8 cellular contexts compared by ENCODE assay signal in genomic region chr18:9913526-9914333, GRCh38. TPM values are rescaled to one million over a fixed set of nuclear protein-coding genes. Genes with fewer than 3 reads are reported as not detected.
DNase-seq lines count a peak whose midpoint lies in the region; ATAC-seq and TF ChIP-seq lines count a peak whose summit lies in the region.

A gene with protein sequence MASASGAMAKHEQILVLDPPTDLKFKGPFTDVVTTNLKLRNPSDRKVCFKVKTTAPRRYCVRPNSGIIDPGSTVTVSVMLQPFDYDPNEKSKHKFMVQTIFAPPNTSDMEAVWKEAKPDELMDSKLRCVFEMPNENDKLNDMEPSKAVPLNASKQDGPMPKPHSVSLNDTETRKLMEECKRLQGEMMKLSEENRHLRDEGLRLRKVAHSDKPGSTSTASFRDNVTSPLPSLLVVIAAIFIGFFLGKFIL (plus strand): TSS chr18:9914016. CDS start chr18:9914257, 241 bp downstream.

- peak within 1 kb of the TSS; percentile 90 for H4K8ac ChIP-seq in trophoblast cell (ENCODE audit: low read depth, low read length)

- CTCF ChIA-PET in T-cell (lab: Charles Lee) = interaction anchor here in 1 of 2 donors (1.1 kb wide), 1 partner anchor 37 kb away, joined by 4 read pairs; no protein-coding TSS in a partner anchor

- peaks cover 26 to 31% (median 27%) of the 10 kb centered on the region in 3 donors for H3K4me1 Mint-ChIP-seq in T-cell

- peak within 1 kb of the TSS; percentile 100 for H2AK5ac ChIP-seq in trophoblast cell (ENCODE audit: low read length)

- H2BK12ac ChIP-seq in trophoblast cell (ENCODE audit: low read length) = peak within 1 kb of the TSS; percentile 50

- peak; percentile 29 to 98 for TF ChIP-seq EP300 in tibial nerve (IDR thresholded peaks at IDR 0.05)

- peak within 1 kb of the TSS; percentile 91 for H3K9ac ChIP-seq in trophoblast cell (ENCODE audit: low read length)

- intact Hi-C loops in cardiac septum (cut with DNase I) = loop anchor here (2.0 to 10.0 kb wide), 3 partner anchors 36 to 299 kb away; partner anchors contain the start of genes PPP4R1 and RAB31

- H3K14ac ChIP-seq in trophoblast cell (ENCODE audit: low read length) = peak within 1 kb of the TSS; percentile 100

- H3K4ac ChIP-seq in trophoblast cell (ENCODE audit: low read depth, low read length) = peak within 1 kb of the TSS; percentile 100

- TF ChIP-seq POLR2A in tibial nerve (IDR thresholded peaks at IDR 0.05) = peak; percentile 96 to 98

- peaks cover 17% of the 10 kb centered on the region for H3K79me2 ChIP-seq in trophoblast cell (ENCODE audit: control insufficient read depth, insufficient read depth, low read length, poor library complexity)

- ATAC-seq in HG02870 (IDR thresholded peaks at IDR 0.05; ENCODE audit: unreplicated experiment) (peak; percentile 80), T-cell (replicated peaks in 1 of 4) (peak; percentile 84 to 89 (median 84))

- H3K36me3 ChIP-seq in trophoblast cell (ENCODE audit: control insufficient read depth in 1 of 2, insufficient read depth in 2 of 2, low read length in 2 of 2) (no peaks in the 10 kb centered on the region), tibial nerve (no peaks in the 10 kb centered on the region)

- H3K4me2 ChIP-seq in trophoblast cell (ENCODE audit: low read length) = peak within 1 kb of the TSS; percentile 64

- no peaks in the 10 kb centered on the region for H3K9me3 ChIP-seq in trophoblast cell (ENCODE audit: insufficient read depth, low read depth, low read length)
- H3K9me3 ChIP-seq in tibial nerve = no peaks in the 10 kb centered on the region

- peak within 1 kb of the TSS; percentile 92 to 99 for H3K27ac Mint-ChIP-seq in T-cell

- peak within 1 kb of the TSS; percentile 89 for H2AFZ ChIP-seq in trophoblast cell (ENCODE audit: insufficient read depth, low read length, poor library complexity)

- peak within 1 kb of the TSS; percentile 98 for H4K91ac ChIP-seq in trophoblast cell (ENCODE audit: low read depth, low read length)

- POLR2A ChIA-PET in T-cell (lab: Charles Lee) = interaction anchor here in 1 of 2 donors (0.5 to 0.7 kb wide), 4 partner anchors 14 to 1218 kb away, joined by 3 to 4 read pairs (median 3); no protein-coding TSS in a partner anchor

- no peak within 1 kb of the TSS for H3K23ac ChIP-seq in trophoblast cell (ENCODE audit: low read length)

- peak within 1 kb of the TSS; percentile 95 for H2BK120ac ChIP-seq in trophoblast cell (ENCODE audit: insufficient read depth, low read length, poor library complexity)

- peak within 1 kb of the TSS; percentile 99 for H3K27ac ChIP-seq in adipose tissue (ENCODE audit: low read depth, low read length)
- H3K27ac ChIP-seq in trophoblast cell (ENCODE audit: low read depth, low read length) = peak within 1 kb of the TSS; percentile 90
- peak within 1 kb of the TSS; percentile 97 to 100 (median 100) for H3K27ac ChIP-seq in tibial nerve

- H3K18ac ChIP-seq in trophoblast cell (ENCODE audit: low read length) = peak within 1 kb of the TSS; percentile 94

- H3K36me3 Mint-ChIP-seq in T-cell = no peaks in the 10 kb centered on the region

- peak within 1 kb of the TSS; percentile 86 for H4K12ac ChIP-seq in trophoblast cell (ENCODE audit: low read depth, low read length)

- H2BK5ac ChIP-seq in trophoblast cell (ENCODE audit: low read depth, low read length, poor library complexity) = peak within 1 kb of the TSS; percentile 95

- DNase-seq in GM13977 (ENCODE audit: low spot score) (peak; percentile 97), NCI-H146 (lab: John Stamatoyannopoulos, UW) (peak; percentile 99), T-cell (peak; percentile 87 to 96 (median 92)), cardiac septum (ENCODE audit: low spot score) (peak; percentile 98), trophoblast cell (peak; percentile 98 to 99), tibial nerve (ENCODE audit: low spot score in 2 of 2) (peak; percentile 87 to 88)

- H3K27me3 Mint-ChIP-seq in T-cell = peaks cover 0 to 6% of the 10 kb centered on the region in 2 donors

- TF ChIP-seq CTCF in GM13977 (IDR thresholded peaks at IDR 0.05; ENCODE audit: extremely low read depth, insufficient read depth, missing control alignments) (no peak), tibial nerve (IDR thresholded peaks at IDR 0.05) (peak in 1 of 5 experiments; percentile 42)

- 0% methylated on average over 69 to 87 of the region's 87 CpGs for WGBS in adipose tissue, 3 donors
- no CpG with 5 or more reads among the region's 87 CpGs for WGBS in trophoblast cell (ENCODE audit: extremely low coverage, insufficient coverage, insufficient read length)
- WGBS in tibial nerve, 2 donors = 0 to 1% methylated on average over 32 to 36 of the region's 87 CpGs

- H3K4me3 ChIP-seq in trophoblast cell (ENCODE audit: low read depth, low read length) (peak within 1 kb of the TSS; percentile 96), tibial nerve (peak within 1 kb of the TSS; percentile 89 to 98 (median 98))

- peaks cover 14% of the 10 kb centered on the region for H3K79me1 ChIP-seq in trophoblast cell (ENCODE audit: low read length)

- no peaks in the 10 kb centered on the region for H3K27me3 ChIP-seq in trophoblast cell (ENCODE audit: insufficient read depth, low read length)
- H3K27me3 ChIP-seq in tibial nerve = no peaks in the 10 kb centered on the region

- no peaks in the 10 kb centered on the region for H3K9me3 Mint-ChIP-seq in T-cell

- peaks cover 6% of the 10 kb centered on the region in 2 experiments for H3K4me1 ChIP-seq in trophoblast cell (ENCODE audit: control insufficient read depth in 1 of 2, insufficient read depth in 2 of 2, low read length in 2 of 2)
- H3K4me1 ChIP-seq in tibial nerve = peaks cover 0 to 40% (median 34%) of the 10 kb centered on the region in 4 donors

- in situ Hi-C loops in GM13977 (cut with MboI; ENCODE audit: low pct_unique_long_range_greater_than_20kb, low sequenced_read_pairs, unreplicated experiment) = no loop called here

- H3K4me3 Mint-ChIP-seq in T-cell = peak within 1 kb of the TSS; percentile 88 to 89 (median 89)

RNA-seq across cellular contexts. Expression of the gene that starts here (rescaled TPM):
- total RNA-seq in T-cell (100 to 1,000 TPM; 116 to 157 (median 119) TPM), cardiac septum (232 TPM), tibial nerve (100 to 1,000 TPM; 208 to 233 (median 221) TPM)
- 100 to 1,000 TPM; 113 to 152 (median 134) TPM for polyA plus RNA-seq in adipose tissue
- polyA plus RNA-seq in trophoblast cell (2013) = 181 and 185 TPM in 2 replicates

Comparison
In these comparisons a context has a peak if more than half of its experiments do, and no peak if none do; other contexts are left out.
1. Peak in every context shown above with its lines: DNase-seq, ATAC-seq, H3K4me3 ChIP-seq and H3K27ac ChIP-seq.